Comparison of ENCODE assay signal across 11 cellular contexts in the genomic region with DNA sequence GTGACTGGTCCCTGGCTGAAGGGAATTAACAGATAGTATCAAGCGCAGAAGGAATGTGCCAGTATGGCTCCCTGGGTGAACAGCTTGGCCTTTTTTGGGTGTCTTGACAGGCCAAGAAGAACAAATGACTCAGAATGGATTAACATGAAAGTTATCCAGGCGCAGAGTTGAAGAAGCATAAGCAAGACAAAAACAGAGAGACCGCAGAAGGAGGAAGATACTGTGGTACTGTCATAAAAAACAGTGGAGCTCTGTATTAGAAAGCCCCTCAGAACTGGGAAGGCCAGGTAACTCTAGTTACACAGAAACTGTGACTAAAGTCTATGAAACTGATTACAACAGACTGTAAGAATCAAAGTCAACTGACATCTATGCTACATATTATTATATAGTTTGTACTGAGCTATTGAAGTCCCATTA. TPM values are rescaled to one million over a fixed set of nuclear protein-coding genes. Genes with fewer than 3 reads are reported as not detected.
DNase-seq lines count a peak whose midpoint lies in the region; ATAC-seq, FAIRE-seq and TF ChIP-seq lines count a peak whose summit lies in the region.
"Had no signal": no experiment of that assay in that cellular context is flagged by ENCODE, and none has a peak within 500 bp of the region (broad histone marks: within the 10 kb centered on the region; RNA-seq: fewer than 3 reads in every experiment).

No MANE protein-coding gene starts in this region.

- H3K9me3 ChIP-seq in mammary epithelial cell (replicated peaks; ENCODE audit: insufficient read depth, low read length) (no peaks in the 10 kb centered on the region), osteoblast (ENCODE audit: low read depth, low read length) (no peaks in the 10 kb centered on the region), right cardiac atrium (ENCODE audit: control insufficient read depth, low read length) (no peaks in the 10 kb centered on the region)
- H3K9me3 ChIP-seq: SJSA1 had no signal

- H3K4me1 ChIP-seq in mammary epithelial cell (ENCODE audit: insufficient read depth, low read length) (no peaks in the 10 kb centered on the region), osteoblast (ENCODE audit: insufficient read depth, low read length) (peaks cover 5% of the 10 kb centered on the region), right cardiac atrium (ENCODE audit: control insufficient read depth, insufficient read depth, low read length) (no peaks in the 10 kb centered on the region)
- H3K4me1 ChIP-seq: SJSA1 had no signal

- no peaks in the 10 kb centered on the region for H4K20me1 ChIP-seq in mammary epithelial cell (ENCODE audit: insufficient read depth, low read length)
- no peaks in the 10 kb centered on the region for H4K20me1 ChIP-seq in osteoblast (ENCODE audit: insufficient read depth, low read length)

- no peak for TF ChIP-seq CTCF in mammary epithelial cell (conservative IDR thresholded peaks at IDR 0.05 in 1 of 2, IDR thresholded peaks at IDR 0.05 in 1 of 2; ENCODE audit: extremely low read depth in 1 of 2, insufficient read depth in 1 of 2, low read depth in 1 of 2, low read length in 2 of 2)
- TF ChIP-seq CTCF in osteoblast (IDR thresholded peaks at IDR 0.05; ENCODE audit: extremely low read depth, low read depth, low read length) = no peak

- intact Hi-C loops in mammary epithelial cell (cut with micrococcal nuclease) = no loop called here
- intact Hi-C loops in right cardiac atrium (cut with DNase I) = no loop called here

- H3K36me3 ChIP-seq in mammary epithelial cell (ENCODE audit: insufficient read depth, low read length) = no peaks in the 10 kb centered on the region
- H3K36me3 ChIP-seq in osteoblast (ENCODE audit: insufficient read depth, low read length) = no peaks in the 10 kb centered on the region
- H3K36me3 ChIP-seq: SJSA1 had no signal

- H3K4me3 ChIP-seq in mammary epithelial cell (replicated peaks in 1 of 3; ENCODE audit: insufficient read depth in 1 of 3, low read depth in 2 of 3, low read length in 3 of 3) = no peak overlapping the region
- H3K4me3 ChIP-seq in osteoblast (ENCODE audit: insufficient read depth, low read length) = no peak overlapping the region
- no peak overlapping the region for H3K4me3 ChIP-seq in right cardiac atrium (ENCODE audit: low read length)
- H3K4me3 ChIP-seq: SJSA1 had no signal

- no peaks in the 10 kb centered on the region for H3K79me2 ChIP-seq in mammary epithelial cell (ENCODE audit: insufficient read depth, low read length)
- H3K79me2 ChIP-seq in osteoblast (ENCODE audit: insufficient read depth, low read length) = no peaks in the 10 kb centered on the region

- H3K9ac ChIP-seq in mammary epithelial cell (ENCODE audit: insufficient read depth, low read length) = no peak overlapping the region

- 88% methylated on average over 3 of the region's 3 CpGs for WGBS in mammary epithelial cell (ENCODE audit: low coverage, missing lambda C conversion rate)
- 88% methylated on average over 3 of the region's 3 CpGs for WGBS in right cardiac atrium

- in situ Hi-C loops in mammary epithelial cell (cut with MboI; ENCODE audit: low sequenced_read_pairs in 2 of 2) = no loop called here

- no TSS peak for BruUV-seq in mammary epithelial cell (replicated peaks; lab: Mats Ljungman, UMichigan)

- peak; percentile 73 for FAIRE-seq in GM18507 (lab: Jason Lieb, UNC)
- FAIRE-seq: endothelial cell of umbilical vein had no signal

- H2AFZ ChIP-seq in mammary epithelial cell (ENCODE audit: low read depth, low read length) = no peak overlapping the region
- H2AFZ ChIP-seq in osteoblast (ENCODE audit: low read length) = peak overlapping the region; percentile 64

- CTCF ChIA-PET in mammary epithelial cell (lab: Charles Lee; ENCODE audit: low non-redundant PET) = no interaction called here

- DNase-seq in GM18507 (ENCODE audit: extremely low spot score, insufficient read length, low read depth) (no peak), mammary epithelial cell (peak; percentile 9), osteoblast (ENCODE audit: insufficient read length, low spot score, missing footprints) (no peak), DMS153 treated with DMSO at 0.1 percent for 48 hours (lab: John Stamatoyannopoulos, UW; ENCODE audit: unreplicated experiment) (no peak), right cardiac atrium (no peak), NCI-H345 (lab: John Stamatoyannopoulos, UW) (no peak)
- no peak for DNase-seq in activated CD4-positive, alpha-beta T cell treated with anti-CD3 and anti-CD28 coated beads, Interleukin-2, amount 50 U/mL, for 4 hours
- DNase-seq: stimulated activated CD4-positive, alpha-beta T cell treated with anti-CD3 and anti-CD28 coated beads, Interleukin-2, amount 100 ng/mL, for 48 hours had no signal

- dilution Hi-C loops in mammary epithelial cell (cut with HindIII; ENCODE audit: low sequenced_read_pairs) = no loop called here

- no peaks in the 10 kb centered on the region for H3K27me3 ChIP-seq in mammary epithelial cell (ENCODE audit: insufficient read depth, low read length)
- no peaks in the 10 kb centered on the region for H3K27me3 ChIP-seq in osteoblast (ENCODE audit: insufficient read depth, low read length)
- no peaks in the 10 kb centered on the region for H3K27me3 ChIP-seq in right cardiac atrium (ENCODE audit: control insufficient read depth, insufficient read depth)

- ATAC-seq in HG03196 (IDR thresholded peaks at IDR 0.05; ENCODE audit: unreplicated experiment) (peak; percentile 23), right cardiac atrium (no peak)

- no peak overlapping the region for H3K4me2 ChIP-seq in mammary epithelial cell (ENCODE audit: insufficient read depth, low read depth, low read length)
- no peak overlapping the region for H3K4me2 ChIP-seq in osteoblast (ENCODE audit: insufficient read depth, low read length)

- H3K27ac ChIP-seq in mammary epithelial cell (ENCODE audit: insufficient read depth, low read depth, low read length) (no peak overlapping the region), osteoblast (ENCODE audit: low read depth, low read length) (no peak overlapping the region), right cardiac atrium (ENCODE audit: low read length) (no peak overlapping the region)
- H3K27ac ChIP-seq: SJSA1 had no signal

RNA-seq across cellular contexts. Expression of a gene that starts 3.8 kb away (rescaled TPM):
- total RNA-seq in mammary epithelial cell (not detected), osteoblast (not detected in 2 replicates), right cardiac atrium (1 to 10 TPM in 2 of 4 donors, under 1 TPM in 2; 0.37 to 9.2 (median 1.7) TPM)
- polyA plus RNA-seq in mammary epithelial cell (not detected), right cardiac atrium (5.5 TPM)
- not detected for polyA minus RNA-seq in mammary epithelial cell
- total RNA-seq: endothelial cell of umbilical vein, SJSA1 had no signal
- polyA plus RNA-seq: endothelial cell of umbilical vein had no signal

RNA-seq across cellular contexts. Expression of a gene that starts 56.6 kb away (rescaled TPM):
- total RNA-seq in mammary epithelial cell (not detected), osteoblast (not detected in 2 replicates), right cardiac atrium (under 1 TPM in 2 of 4 donors, not detected in 2; 0.14 to 0.26 TPM)
- polyA plus RNA-seq in mammary epithelial cell (not detected), right cardiac atrium (0.14 TPM)
- polyA minus RNA-seq in mammary epithelial cell = not detected
- total RNA-seq: endothelial cell of umbilical vein, SJSA1 had no signal
- polyA plus RNA-seq: endothelial cell of umbilical vein had no signal
